9 cellular contexts compared by ENCODE assay signal in genomic region chr20:3202965-3203314, GRCh38. TPM values are rescaled to one million over a fixed set of nuclear protein-coding genes. Genes with fewer than 3 reads are reported as not detected.
A peak's percentile ranks its signal among the peaks of the same experiment; 100 is the strongest.
DNase-seq lines count a peak whose midpoint lies in the region; ATAC-seq and TF ChIP-seq lines count a peak whose summit lies in the region.
"Had no signal": no experiment of that assay in that cellular context is flagged by ENCODE, and none has a peak within 500 bp of the region (broad histone marks: within the 10 kb centered on the region; RNA-seq: fewer than 3 reads in every experiment).

No MANE protein-coding gene starts in this region.

- 58 to 74% methylated on average over 9 of the region's 9 CpGs for WGBS in lung, 2 donors
- WGBS in upper lobe of left lung, 2 donors, result 48 to 51% methylated on average over 7 to 9 of the region's 9 CpGs

- no peak for TF ChIP-seq EP300 in upper lobe of left lung (IDR thresholded peaks at IDR 0.05)

- H3K27me3 ChIP-seq in cardiac muscle cell, result no peaks in the 10 kb centered on the region
- H3K27me3 ChIP-seq in right atrium auricular region, result no peaks in the 10 kb centered on the region
- no peaks in the 10 kb centered on the region for H3K27me3 ChIP-seq in lung (ENCODE audit: control insufficient read depth, insufficient read depth)
- H3K27me3 ChIP-seq in upper lobe of left lung, result no peaks in the 10 kb centered on the region

- in situ Hi-C loops in astrocyte of the spinal cord (cut with HindIII; ENCODE audit: low sequenced_read_pairs), result no loop called here

- TF ChIP-seq CTCF in cardiac muscle cell (IDR thresholded peaks at IDR 0.05; ENCODE audit: low read depth, low read length) (no peak), right atrium auricular region (IDR thresholded peaks at IDR 0.05) (no peak), astrocyte of the spinal cord (IDR thresholded peaks at IDR 0.05; ENCODE audit: low read depth, low read length) (no peak), lung (IDR thresholded peaks at IDR 0.05; ENCODE audit: control extremely low read depth, extremely low read depth) (no peak), upper lobe of left lung (IDR thresholded peaks at IDR 0.05) (no peak)

- H3K27ac ChIP-seq in cardiac muscle cell (no peak overlapping the region), right atrium auricular region (peak overlapping the region in 1 of 2 donors; percentile 89), lung (ENCODE audit: low read depth in 1 of 2, low read length in 1 of 2) (peak overlapping the region in 1 of 2 donors; percentile 95), upper lobe of left lung (peak overlapping the region; percentile 85 to 93 (median 90))

- H3K4me3 ChIP-seq in cardiac muscle cell (peak overlapping the region; percentile 73), right atrium auricular region (peak overlapping the region in 1 of 2 donors; percentile 91), astrocyte of the spinal cord (ENCODE audit: low read depth, low read length) (peak overlapping the region; percentile 83), lung (peak overlapping the region; percentile 82), upper lobe of left lung (peak overlapping the region; percentile 31 to 88 (median 70))

- H3K36me3 ChIP-seq in cardiac muscle cell (peaks cover 13% of the 10 kb centered on the region), right atrium auricular region (peaks cover 20% of the 10 kb centered on the region), lung (ENCODE audit: control insufficient read depth in 2 of 2, insufficient read depth in 2 of 2, low read length in 2 of 2) (peaks cover 0 to 13% of the 10 kb centered on the region in 2 donors), upper lobe of left lung (peaks cover 10 to 38% (median 27%) of the 10 kb centered on the region in 4 donors)

- no peaks in the 10 kb centered on the region for H3K9me3 ChIP-seq in cardiac muscle cell (ENCODE audit: low read depth)
- H3K9me3 ChIP-seq in right atrium auricular region, result no peaks in the 10 kb centered on the region
- no peaks in the 10 kb centered on the region for H3K9me3 ChIP-seq in lung (ENCODE audit: control insufficient read depth in 2 of 2, insufficient read depth in 1 of 2, low read length in 1 of 2)
- no peaks in the 10 kb centered on the region for H3K9me3 ChIP-seq in upper lobe of left lung

- ATAC-seq in lung (ENCODE audit: insufficient read depth, low FRiP score), result no peak
- ATAC-seq in upper lobe of left lung (ENCODE audit: low FRiP score in 2 of 2), result no peak

- no peak for TF ChIP-seq POLR2A in upper lobe of left lung (IDR thresholded peaks at IDR 0.05)

- DNase-seq in cardiac muscle cell (ENCODE audit: low read depth in 1 of 2, low spot score in 1 of 2) (no peak), right atrium auricular region (ENCODE audit: low spot score) (no peak), astrocyte of the spinal cord (ENCODE audit: low read depth, low spot score) (no peak), lung (ENCODE audit: low spot score) (no peak), upper lobe of left lung (no peak), GOT3 (lab: John Stamatoyannopoulos, UW) (no peak), SHP77 (lab: John Stamatoyannopoulos, UW) (no peak), DMS 273 (lab: John Stamatoyannopoulos, UW; ENCODE audit: unreplicated experiment) (no peak)
- DNase-seq: activated CD4-positive, alpha-beta T cell treated with anti-CD3 and anti-CD28 coated beads for 1 hour had no signal

- peaks cover 7% of the 10 kb centered on the region for H3K4me1 ChIP-seq in cardiac muscle cell (ENCODE audit: low read depth)
- peaks cover 0 to 15% of the 10 kb centered on the region in 2 donors for H3K4me1 ChIP-seq in right atrium auricular region
- H3K4me1 ChIP-seq in lung (ENCODE audit: control insufficient read depth in 2 of 2, insufficient read depth in 2 of 2, low read length in 2 of 2), result peaks cover 0 to 6% of the 10 kb centered on the region in 2 donors
- peaks cover 12 to 21% (median 14%) of the 10 kb centered on the region in 4 donors for H3K4me1 ChIP-seq in upper lobe of left lung

RNA-seq across cellular contexts. Expression of gene DDRGK1, which starts 1.5 kb away (rescaled TPM):
- total RNA-seq in cardiac muscle cell, result 57.6 and 107 TPM in 2 replicates
- 48.1 and 81.6 TPM in 2 replicates for polyA plus RNA-seq in cardiac muscle cell
- 10 to 100 TPM; 43.8 to 48.0 TPM for total RNA-seq in right atrium auricular region
- total RNA-seq in lung, result 10 to 100 TPM; 44.3 to 95.1 TPM
- polyA plus RNA-seq in lung, result 10 to 100 TPM; 78.2 to 93.6 TPM
- 100 to 1,000 TPM in 5 of 6 donors, 10 to 100 TPM in 1; 90.2 to 192 (median 110) TPM for total RNA-seq in upper lobe of left lung

RNA-seq across cellular contexts. Expression of gene ITPA, which starts 6.4 kb away (rescaled TPM):
- 33.8 and 56.5 TPM in 2 replicates for total RNA-seq in cardiac muscle cell
- 54.5 and 74.1 TPM in 2 replicates for polyA plus RNA-seq in cardiac muscle cell
- total RNA-seq in right atrium auricular region, result 10 to 100 TPM; 17.4 to 21.4 TPM
- total RNA-seq in lung, result 10 to 100 TPM; 32.7 to 65.0 TPM
- 10 to 100 TPM; 67.2 to 95.8 TPM for polyA plus RNA-seq in lung
- total RNA-seq in upper lobe of left lung, result 10 to 100 TPM; 31.5 to 58.5 (median 43.3) TPM

RNA-seq across cellular contexts. Expression of gene LZTS3, which starts 29.6 kb away (rescaled TPM):
- total RNA-seq in cardiac muscle cell (20.5 and 30.9 TPM in 2 replicates), right atrium auricular region (10 to 100 TPM; 18.9 to 25.9 TPM), lung (10 to 100 TPM; 13.9 to 18.6 TPM), upper lobe of left lung (10 to 100 TPM; 19.1 to 52.2 (median 31.1) TPM)
- polyA plus RNA-seq in cardiac muscle cell (14.5 and 15.7 TPM in 2 replicates), lung (10 to 100 TPM in 1 of 2 donors, 1 to 10 TPM in 1; 8.8 to 12.4 TPM)

RNA-seq across cellular contexts. Expression of gene SLC4A11, which starts 36.0 kb away (rescaled TPM):
- total RNA-seq in cardiac muscle cell (0.11 and 0.12 TPM in 2 replicates), right atrium auricular region (under 1 TPM in 1 of 2 donors, not detected in 1; 0.16 TPM), lung (1 to 10 TPM in 1 of 2 donors, under 1 TPM in 1; 0.40 to 8.8 TPM), upper lobe of left lung (10 to 100 TPM in 1 of 6 donors, 1 to 10 TPM in 5; 2.6 to 14.9 (median 5.2) TPM)
- polyA plus RNA-seq in cardiac muscle cell (0.54 TPM in 1 of 2 replicates, not detected in the other), lung (1 to 10 TPM; 2.8 to 6.5 TPM)

RNA-seq across cellular contexts. Expression of gene FASTKD5, which starts 43.3 kb away (rescaled TPM):
- total RNA-seq in cardiac muscle cell (9.5 and 14.6 TPM in 2 replicates), right atrium auricular region (10 to 100 TPM; 18.7 to 24.7 TPM), lung (10 to 100 TPM; 14.8 to 16.4 TPM), upper lobe of left lung (10 to 100 TPM; 10.1 to 24.3 (median 16.5) TPM)
- polyA plus RNA-seq in cardiac muscle cell (12.3 and 21.4 TPM in 2 replicates), lung (10 to 100 TPM in 1 of 2 donors, 1 to 10 TPM in 1; 8.6 to 12.4 TPM)
